18 cellular contexts compared by ENCODE assay signal in genomic region chr1:63135174-63135512, GRCh38.
A peak's percentile ranks its signal among the peaks of the same experiment; 100 is the strongest.
DNase-seq lines count a peak whose midpoint lies in the region; ATAC-seq and TF ChIP-seq lines count a peak whose summit lies in the region.
"Had no signal": no experiment of that assay in that cellular context is flagged by ENCODE, and none has a peak within 500 bp of the region (broad histone marks: within the 10 kb centered on the region; RNA-seq: fewer than 3 reads in every experiment).

No MANE protein-coding gene starts in this region.

- H3K4me2 ChIP-seq in GM23338 (no peak overlapping the region), hepatocyte (peak overlapping the region; percentile 59)
- H3K4me2 ChIP-seq: BLaER1 treated with 17β-estradiol and CSF1 and Interleukin-3, amounts not matched to agents 10 nM and 100 nM had no signal

- ATAC-seq in GM23338 (no peak), sciatic nerve (peak; percentile 73), GM21360 (IDR thresholded peaks at IDR 0.05; ENCODE audit: unreplicated experiment) (no peak), GM18517 (IDR thresholded peaks at IDR 0.05; ENCODE audit: unreplicated experiment) (no peak)

- peaks cover 5% of the 10 kb centered on the region; the same call in 2 of the 3 replicates for H3K4me1 Mint-ChIP-seq in GM23338
- H3K4me1 Mint-ChIP-seq: H9 had no signal

- H3K4me3 ChIP-seq in GM23338 = no peak overlapping the region
- no peak overlapping the region for H3K4me3 ChIP-seq in hepatocyte
- H3K4me3 ChIP-seq: BLaER1 treated with 17β-estradiol and CSF1 and Interleukin-3, amounts not matched to agents 10 nM and 100 nM had no signal

- peaks cover 2% of the 10 kb centered on the region for H3K27me3 Mint-ChIP-seq in GM23338 (ENCODE audit: insufficient read depth, low read depth, poor library complexity)

- H4K20me1 ChIP-seq in GM23338 (replicated peaks; ENCODE audit: insufficient read depth) (no peaks in the 10 kb centered on the region), hepatocyte (ENCODE audit: insufficient read depth, poor library complexity, severe bottlenecking) (no peaks in the 10 kb centered on the region)
- H4K20me1 ChIP-seq: BLaER1 treated with 17β-estradiol and CSF1 and Interleukin-3, amounts not matched to agents 10 nM and 100 nM had no signal

- H3K4me1 ChIP-seq in GM23338 (ENCODE audit: insufficient read depth) (no peaks in the 10 kb centered on the region), hepatocyte (ENCODE audit: insufficient read depth) (peaks cover 4% of the 10 kb centered on the region)
- H3K4me1 ChIP-seq: BLaER1 treated with 17β-estradiol and CSF1 and Interleukin-3, amounts not matched to agents 10 nM and 100 nM had no signal

- no peaks in the 10 kb centered on the region for H3K27me3 ChIP-seq in GM23338 (ENCODE audit: insufficient read depth)
- no peaks in the 10 kb centered on the region for H3K27me3 ChIP-seq in hepatocyte
- H3K27me3 ChIP-seq: BLaER1 treated with 17β-estradiol and CSF1 and Interleukin-3, amounts not matched to agents 10 nM and 100 nM had no signal

- H2AFZ ChIP-seq in GM23338 = peak overlapping the region; percentile 14; the same call in 1 of the 2 replicates
- H2AFZ ChIP-seq in hepatocyte = no peak overlapping the region

- H3F3A ChIP-seq in GM23338 (replicated peaks; ENCODE audit: low read depth) = no peaks in the 10 kb centered on the region

- H3K79me2 ChIP-seq in GM23338 (replicated peaks; ENCODE audit: insufficient read depth) (no peaks in the 10 kb centered on the region), hepatocyte (no peaks in the 10 kb centered on the region)

- DNase-seq in GM23338 (ENCODE audit: low spot score) (no peak), hepatocyte (ENCODE audit: low spot score) (no peak), midbrain (lab: John Stamatoyannopoulos, UW) (peak; percentile 44), sciatic nerve (ENCODE audit: low spot score) (no peak), KG1 (lab: John Stamatoyannopoulos, UW) (no peak), GM03348 (ENCODE audit: low spot score) (no peak)
- DNase-seq: GDM1, H9, IMR-90, Kasumi-1, NCI-H1105, NCI-H1694 treated with DMSO at 0.1 percent for 48 hours, NCI-H2107, NCI-H69, SHP77 treated with DMSO at 0.1 percent for 48 hours had no signal

- no peak for TF ChIP-seq CTCF in GM23338 (conservative IDR thresholded peaks at IDR 0.05; ENCODE audit: low read depth in 2 of 2)
- TF ChIP-seq CTCF in hepatocyte (IDR thresholded peaks at IDR 0.05; ENCODE audit: poor library complexity) = no peak

- H3K27ac ChIP-seq in GM23338 (ENCODE audit: low read depth) (no peak overlapping the region), hepatocyte (no peak overlapping the region)
- H3K27ac ChIP-seq: BLaER1 treated with 17β-estradiol and CSF1 and Interleukin-3, amounts not matched to agents 10 nM and 100 nM had no signal

- intact Hi-C loops in sciatic nerve (cut with DNase I) = no loop called here

- H3K36me3 Mint-ChIP-seq in GM23338 (ENCODE audit: low read depth) = no peaks in the 10 kb centered on the region

- H3K4me3 Mint-ChIP-seq in GM23338 = no peak overlapping the region
- H3K4me3 Mint-ChIP-seq: H9 had no signal

- no peaks in the 10 kb centered on the region for H3K9me2 ChIP-seq in GM23338 (ENCODE audit: insufficient read depth)
- H3K9me2 ChIP-seq in hepatocyte (replicated peaks; ENCODE audit: insufficient read depth) = no peaks in the 10 kb centered on the region

- H3K36me3 ChIP-seq in GM23338 (ENCODE audit: insufficient read depth) (no peaks in the 10 kb centered on the region), hepatocyte (replicated peaks; ENCODE audit: insufficient read depth, low read depth) (no peaks in the 10 kb centered on the region)
- H3K36me3 ChIP-seq: BLaER1 treated with 17β-estradiol and CSF1 and Interleukin-3, amounts not matched to agents 10 nM and 100 nM had no signal

- H3K9me3 Mint-ChIP-seq in GM23338 = no peaks in the 10 kb centered on the region
- H3K9me3 Mint-ChIP-seq: H9 had no signal

- no peak overlapping the region for H3K27ac Mint-ChIP-seq in GM23338
- H3K27ac Mint-ChIP-seq: H9 had no signal

- no peaks in the 10 kb centered on the region for H3K9me3 ChIP-seq in hepatocyte (ENCODE audit: low read depth)
- H3K9me3 ChIP-seq: BLaER1 treated with 17β-estradiol and CSF1 and Interleukin-3, amounts not matched to agents 10 nM and 100 nM had no signal

- 67% methylated on average over 2 of the region's 2 CpGs for WGBS in hepatocyte (ENCODE audit: low lambda C conversion rate, missing lambda C conversion rate)

TF ChIP-seq in GM23338, 12 proteins besides CTCF, POLR2A, EP300 and RAD21 (continues in another document):
- TF ChIP-seq ETS1 (IDR thresholded peaks at IDR 0.05) (no peak), EZH2 (IDR thresholded peaks at IDR 0.05; ENCODE audit: low read depth, unreplicated experiment) (no peak), REST (IDR thresholded peaks at IDR 0.05; ENCODE audit: unreplicated experiment) (no peak), JUNB (IDR thresholded peaks at IDR 0.05; ENCODE audit: unreplicated experiment) (no peak), ZNF114 (CRISPR knock-in tag; IDR thresholded peaks at IDR 0.05) (no peak), EZH2phosphoT487 (IDR thresholded peaks at IDR 0.05; ENCODE audit: unreplicated experiment) (no peak), CREB1 (CRISPR knock-in tag; IDR thresholded peaks at IDR 0.05; ENCODE audit: low read depth) (no peak), ZNF331 (CRISPR knock-in tag; IDR thresholded peaks at IDR 0.05; ENCODE audit: low read depth) (no peak), STAT1 (IDR thresholded peaks at IDR 0.05; ENCODE audit: unreplicated experiment) (no peak), POLR2AphosphoS5 (IDR thresholded peaks at IDR 0.05; ENCODE audit: low read depth) (no peak), NANOG (IDR thresholded peaks at IDR 0.05; ENCODE audit: borderline replicate concordance) (no peak)
